In the genomic region with DNA sequence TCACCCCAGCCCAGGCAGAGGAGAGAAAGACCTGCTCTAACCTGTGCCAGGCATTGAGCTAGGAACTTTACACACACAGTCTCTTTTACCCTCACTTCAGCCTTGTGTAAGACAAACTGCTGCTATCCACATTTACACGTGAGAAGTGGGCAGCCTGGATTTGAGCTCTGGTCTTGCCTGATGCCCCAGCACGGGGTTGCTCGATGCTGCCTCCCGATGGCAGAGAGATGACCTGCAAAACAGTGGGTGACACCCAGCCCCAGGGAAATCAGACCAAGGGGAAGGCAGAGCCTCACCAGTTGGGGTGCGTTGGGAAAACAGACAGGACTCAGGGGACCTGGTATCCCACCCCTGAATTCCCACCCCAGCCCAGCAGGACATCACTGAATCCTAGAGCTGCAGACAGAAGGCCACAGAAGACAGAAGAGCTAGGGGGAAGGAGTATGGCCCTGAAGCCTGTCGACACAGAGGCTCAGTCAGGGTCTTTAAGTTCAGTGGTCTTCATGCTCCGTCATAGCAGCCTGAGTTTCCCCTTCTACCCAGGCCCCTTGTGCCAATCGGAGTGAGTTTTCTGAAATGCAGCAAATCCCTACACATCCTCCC, we compare ENCODE assay signal across 1 cellular context.
TF ChIP-seq lines count a peak whose summit lies in the region.

No MANE protein-coding gene starts in this region.

TF ChIP-seq in H1, 55 proteins besides CTCF, POLR2A, EP300 and RAD21:
- TF ChIP-seq SIN3A (conservative IDR thresholded peaks at IDR 0.05 in 1 of 2, IDR thresholded peaks at IDR 0.05 in 1 of 2; ENCODE audit: low read depth in 1 of 2, low read length in 2 of 2) (no peak), NRF1 (IDR thresholded peaks at IDR 0.05; ENCODE audit: low read depth, low read length) (no peak), KDM5A (IDR thresholded peaks at IDR 0.05; ENCODE audit: low read length) (no peak), RBBP5 (IDR thresholded peaks at IDR 0.05; ENCODE audit: borderline replicate concordance, low read depth, low read length) (no peak), MAFK (IDR thresholded peaks at IDR 0.05; ENCODE audit: low read depth, low read length) (no peak), SUZ12 (IDR thresholded peaks at IDR 0.05; ENCODE audit: low read length) (no peak), CREB1 (IDR thresholded peaks at IDR 0.05) (0 out of 2 replicates have a peak, but pooled peaks have one; percentile 18)
- TF ChIP-seq, protein P1, sequence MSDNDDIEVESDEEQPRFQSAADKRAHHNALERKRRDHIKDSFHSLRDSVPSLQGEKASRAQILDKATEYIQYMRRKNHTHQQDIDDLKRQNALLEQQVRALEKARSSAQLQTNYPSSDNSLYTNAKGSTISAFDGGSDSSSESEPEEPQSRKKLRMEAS (IDR thresholded peaks at IDR 0.05) = peak; percentile 18; the same call in 1 of the 2 replicates
